ENCODE assay signal across 30 cellular contexts in the genomic region with DNA sequence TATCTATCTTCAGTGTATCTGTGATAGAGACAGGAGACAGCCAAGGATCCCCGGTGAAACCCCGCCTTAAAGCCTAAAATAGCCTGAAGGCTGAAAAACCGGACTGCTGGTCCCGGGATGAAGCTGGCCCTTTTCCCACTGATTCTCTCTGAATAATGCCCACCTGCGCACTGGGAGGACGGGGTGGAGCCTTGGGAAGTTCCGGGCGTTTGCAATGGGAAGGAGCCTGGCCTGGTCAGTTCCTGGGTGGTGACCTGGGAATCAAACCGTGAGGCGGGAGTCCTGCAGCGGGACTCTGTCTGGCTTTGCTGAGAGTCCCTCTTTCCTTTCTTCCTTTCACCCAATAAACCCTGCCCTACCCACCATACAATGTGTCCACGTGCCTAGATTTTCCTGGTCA.
A peak's percentile ranks its signal among the peaks of the same experiment; 100 is the strongest.
DNase-seq lines count a peak whose midpoint lies in the region; ATAC-seq, FAIRE-seq and TF ChIP-seq lines count a peak whose summit lies in the region.
"Had no signal": no experiment of that assay in that cellular context is flagged by ENCODE, and none has a peak within 500 bp of the region (broad histone marks: within the 10 kb centered on the region; RNA-seq: fewer than 3 reads in every experiment).

No MANE protein-coding gene starts in this region.

- TF ChIP-seq POLR2A in H1 (IDR thresholded peaks at IDR 0.05; ENCODE audit: control extremely low read depth in 1 of 2, low read depth in 2 of 2, low read length in 2 of 2): no peak

- H3K79me2 ChIP-seq in H9 (ENCODE audit: insufficient read depth, low read length) (no peaks in the 10 kb centered on the region), H1 (ENCODE audit: control insufficient read depth in 1 of 2, insufficient read depth in 2 of 2, low read length in 2 of 2) (no peaks in the 10 kb centered on the region)

- no peak overlapping the region for H2AK5ac ChIP-seq in H9 (ENCODE audit: insufficient read length, low read length)
- no peak overlapping the region for H2AK5ac ChIP-seq in H1 (ENCODE audit: low read depth, low read length)
- no peak overlapping the region for H2AK5ac ChIP-seq in neuronal stem cell (ENCODE audit: low read depth, low read length)

- H2BK12ac ChIP-seq in H9 (ENCODE audit: insufficient read length, low read depth, low read length) (no peak overlapping the region), H1 (ENCODE audit: low read depth, low read length) (no peak overlapping the region), neuronal stem cell (ENCODE audit: low read length) (no peak overlapping the region)

- H3K9me3 Mint-ChIP-seq in H9: peaks cover 11 to 14% of the 10 kb centered on the region in 2 experiments; a peak in 3 of 5 replicates
- no peaks in the 10 kb centered on the region for H3K9me3 Mint-ChIP-seq in activated CD8-positive, alpha-beta T cell treated with anti-CD3 and anti-CD28 coated beads, Interleukin-2, amount 10 ng/mL, durations not matched to agents 7 days and 5 days (ENCODE audit: insufficient read depth)
- peaks cover 0 to 7% (median 0%) of the 10 kb centered on the region in 11 donors for H3K9me3 Mint-ChIP-seq in naive thymus-derived CD4-positive, alpha-beta T cell
- H3K9me3 Mint-ChIP-seq: CD4-positive, alpha-beta T cell had no signal

- ATAC-seq in activated CD8-positive, alpha-beta T cell treated with anti-CD3 and anti-CD28 coated beads, Interleukin-2, amount 10 ng/mL, durations not matched to agents 7 days and 5 days: no peak
- no peak for ATAC-seq in HG02759 (IDR thresholded peaks at IDR 0.05; ENCODE audit: unreplicated experiment)
- no peak for ATAC-seq in naive thymus-derived CD4-positive, alpha-beta T cell
- ATAC-seq: A549, GM12878 had no signal

- no peak overlapping the region for H2BK15ac ChIP-seq in H9 (ENCODE audit: low read depth, low read length)
- H2BK15ac ChIP-seq in H1 (ENCODE audit: low read length): no peak overlapping the region
- no peak overlapping the region for H2BK15ac ChIP-seq in neuronal stem cell (ENCODE audit: low read length)

- DNase-seq in H9 (peak; percentile 70), H1 (ENCODE audit: low read depth in 1 of 2, low spot score in 2 of 2) (peak; percentile 9 to 64), neuronal stem cell (ENCODE audit: low spot score) (peak; percentile 1), tibial artery (no peak)
- no peak for DNase-seq in activated CD8-positive, alpha-beta T cell treated with anti-CD3 and anti-CD28 coated beads, Interleukin-2, amount 10 ng/mL, durations not matched to agents 7 days and 5 days
- no peak for DNase-seq in naive thymus-derived CD4-positive, alpha-beta T cell
- DNase-seq: AML-193; CD4-positive, alpha-beta T cell; GDM1; HCEC 1CT; KBM-7; MV-4-11; NCI-H1105; NCI-H1694; NCI-H2029 treated with DMSO at 0.1 percent for 48 hours; NCI-H446 treated with DMSO at 0.1 percent for 48 hours; NCI-H526; NCI-H82; NK-92 treated with Interleukin-12 subunit alpha and Interleukin-12 subunit beta, amount 100 ng/mL, for 24 hours; PC-9; Right ventricle myocardium superior had no signal

- H4K91ac ChIP-seq in H9 (ENCODE audit: insufficient read length, low read depth, low read length) (no peak overlapping the region), H1 (replicated peaks; ENCODE audit: insufficient read length, low read length) (no peak overlapping the region), neuronal stem cell (ENCODE audit: low read depth, low read length, poor library complexity) (no peak overlapping the region)

- H3T11ph ChIP-seq in H9 (ENCODE audit: low read length): no peak overlapping the region

- CTCF ChIA-PET in H1 (lab: Charles Lee; ENCODE audit: partially characterized antibody): interaction anchor here (1.4 kb wide), 1 partner anchor 24 kb away, joined by 3 read pairs; no protein-coding TSS in a partner anchor
- CTCF ChIA-PET in activated CD8-positive, alpha-beta T cell treated with anti-CD3 and anti-CD28 coated beads, Interleukin-2, amount 10 ng/mL, durations not matched to agents 7 days and 5 days (lab: Charles Lee): no interaction called here
- CTCF ChIA-PET in naive thymus-derived CD4-positive, alpha-beta T cell (lab: Charles Lee): no interaction called here

- no peak overlapping the region for H3K4me2 ChIP-seq in H9 (ENCODE audit: insufficient read depth, insufficient read length, low read length)
- H3K4me2 ChIP-seq in H1 (ENCODE audit: insufficient read depth in 1 of 2, low read depth in 2 of 2, low read length in 2 of 2): peak overlapping the region; percentile 5 to 49
- no peak overlapping the region for H3K4me2 ChIP-seq in neuronal stem cell (ENCODE audit: insufficient read depth, low read length, poor library complexity, severe bottlenecking)
- H3K4me2 ChIP-seq: A549; BLaER1 treated with 17β-estradiol and CSF1 and Interleukin-3, amounts not matched to agents 10 nM and 100 nM; PC-9 had no signal

- no peak overlapping the region for H4K5ac ChIP-seq in H9 (ENCODE audit: insufficient read length, low read depth, low read length)
- no peak overlapping the region for H4K5ac ChIP-seq in H1 (ENCODE audit: insufficient read length, low read depth, low read length)

- H3K27me3 ChIP-seq in H9 (ENCODE audit: insufficient read depth, low read length): no peaks in the 10 kb centered on the region
- H3K27me3 ChIP-seq in H1 (replicated peaks in 1 of 4; ENCODE audit: control insufficient read depth in 3 of 4, extremely low read depth in 1 of 4, insufficient read depth in 3 of 4, low read length in 3 of 4): no peaks in the 10 kb centered on the region
- H3K27me3 ChIP-seq in iPS-15b (ENCODE audit: control insufficient read depth, insufficient read depth, low read length): no peaks in the 10 kb centered on the region
- H3K27me3 ChIP-seq in neuronal stem cell (ENCODE audit: control insufficient read depth in 3 of 3, insufficient read depth in 3 of 3, low read depth in 1 of 3, low read length in 3 of 3): no peaks in the 10 kb centered on the region
- no peaks in the 10 kb centered on the region for H3K27me3 ChIP-seq in tibial artery
- H3K27me3 ChIP-seq in naive thymus-derived CD4-positive, alpha-beta T cell (ENCODE audit: control insufficient read depth in 2 of 2, insufficient read depth in 2 of 2, low read length in 2 of 2): no peaks in the 10 kb centered on the region
- H3K27me3 ChIP-seq: BLaER1 treated with 17β-estradiol and CSF1 and Interleukin-3, amounts not matched to agents 10 nM and 100 nM; SJSA1 had no signal

- no CpG with 5 or more reads among the region's 12 CpGs for WGBS in H9 (ENCODE audit: extremely low coverage, insufficient read length, low lambda C conversion rate)
- 26% methylated on average over 12 of the region's 12 CpGs; no CpG with 5 or more reads in 1 of the 2 experiments for WGBS in H1 (ENCODE audit: extremely low coverage in 1 of 2, insufficient coverage in 1 of 2, insufficient read length in 1 of 2, insufficient replicate concordance in 2 of 2, low coverage in 1 of 2, low lambda C conversion rate in 2 of 2, missing lambda C conversion rate in 1 of 2), 2 experiments
- no CpG with 5 or more reads among the region's 12 CpGs for WGBS in neuronal stem cell (ENCODE audit: extremely low coverage in 2 of 2, insufficient read length in 2 of 2, insufficient replicate concordance in 1 of 2), 2 donors

- H3K4ac ChIP-seq in H9 (ENCODE audit: low read depth, low read length) (no peak overlapping the region), H1 (replicated peaks; ENCODE audit: insufficient read length, low read depth, low read length) (no peak overlapping the region), neuronal stem cell (ENCODE audit: low read length) (no peak overlapping the region)

- H3K4me1 Mint-ChIP-seq in H9: peaks cover 34 to 38% of the 10 kb centered on the region in 2 experiments
- H3K4me1 Mint-ChIP-seq in activated CD8-positive, alpha-beta T cell treated with anti-CD3 and anti-CD28 coated beads, Interleukin-2, amount 10 ng/mL, durations not matched to agents 7 days and 5 days (ENCODE audit: low read depth): no peaks in the 10 kb centered on the region
- no peaks in the 10 kb centered on the region for H3K4me1 Mint-ChIP-seq in naive thymus-derived CD4-positive, alpha-beta T cell

- H3K9ac ChIP-seq in H9 (ENCODE audit: extremely low read depth, insufficient read length, low read length) (no peak overlapping the region), H1 (replicated peaks in 1 of 4; ENCODE audit: extremely low read depth in 1 of 4, low read depth in 3 of 4, low read length in 3 of 4) (no peak overlapping the region), iPS-15b (ENCODE audit: low read depth, low read length) (no peak overlapping the region), neuronal stem cell (ENCODE audit: low read depth, low read length, poor library complexity) (no peak overlapping the region)
- H3K9ac ChIP-seq: BLaER1 treated with 17β-estradiol and CSF1 and Interleukin-3, amounts not matched to agents 10 nM and 100 nM had no signal

- no peak overlapping the region for H3K23ac ChIP-seq in H9 (ENCODE audit: insufficient read length, low read depth, low read length)
- no peak overlapping the region for H3K23ac ChIP-seq in H1 (ENCODE audit: insufficient read length)
- no peak overlapping the region for H3K23ac ChIP-seq in neuronal stem cell (ENCODE audit: low read depth, low read length, poor library complexity)

- TF ChIP-seq CTCF in H9 (conservative IDR thresholded peaks at IDR 0.05): no peak
- TF ChIP-seq CTCF in H1 (IDR thresholded peaks at IDR 0.05; ENCODE audit: control extremely low read depth in 1 of 3, insufficient read depth in 1 of 3, low read depth in 1 of 3, low read length in 3 of 3): no peak
- TF ChIP-seq CTCF in tibial artery (IDR thresholded peaks at IDR 0.05): no peak

- H3K27ac ChIP-seq in H9 (ENCODE audit: insufficient read length, low read depth, low read length): no peak overlapping the region
- no peak overlapping the region for H3K27ac ChIP-seq in H1 (ENCODE audit: low read depth, low read length)
- no peak overlapping the region for H3K27ac ChIP-seq in neuronal stem cell (replicated peaks; ENCODE audit: low read length)
- H3K27ac ChIP-seq in tibial artery: no peak overlapping the region
- H3K27ac ChIP-seq in naive thymus-derived CD4-positive, alpha-beta T cell (ENCODE audit: low read depth, low read length): no peak overlapping the region
- H3K27ac ChIP-seq: A549; BLaER1 treated with 17β-estradiol and CSF1 and Interleukin-3, amounts not matched to agents 10 nM and 100 nM; PC-9; SJSA1 had no signal

- H3K23me2 ChIP-seq in H9 (ENCODE audit: insufficient read length, low read depth, low read length, poor library complexity, severe bottlenecking): no peaks in the 10 kb centered on the region
- H3K23me2 ChIP-seq in H1 (ENCODE audit: low read depth, low read length): no peaks in the 10 kb centered on the region

- H3K4me3 Mint-ChIP-seq in H9: 0 out of 5 replicates have a peak overlapping the region, but pooled peaks of 1 of the 2 experiments have one; percentile 6
- no peak overlapping the region for H3K4me3 Mint-ChIP-seq in activated CD8-positive, alpha-beta T cell treated with anti-CD3 and anti-CD28 coated beads, Interleukin-2, amount 10 ng/mL, durations not matched to agents 7 days and 5 days
- H3K4me3 Mint-ChIP-seq in naive thymus-derived CD4-positive, alpha-beta T cell: no peak overlapping the region
- H3K4me3 Mint-ChIP-seq: CD4-positive, alpha-beta T cell had no signal

- no peaks in the 10 kb centered on the region; the same call in 1 of the 2 replicates for H3K4me1 ChIP-seq in H9 (ENCODE audit: insufficient read depth, low read length)
- peaks cover 0 to 6% (median under 1%) of the 10 kb centered on the region in 4 experiments; a peak in 2 of 7 replicates for H3K4me1 ChIP-seq in H1 (replicated peaks in 1 of 4; ENCODE audit: control insufficient read depth in 3 of 4, insufficient read depth in 4 of 4, low read length in 3 of 4)
- peaks cover 13% of the 10 kb centered on the region for H3K4me1 ChIP-seq in iPS-15b (ENCODE audit: control insufficient read depth, insufficient read depth, low read length)
- no peaks in the 10 kb centered on the region for H3K4me1 ChIP-seq in neuronal stem cell (ENCODE audit: control insufficient read depth in 2 of 2, insufficient read depth in 1 of 2, low read depth in 1 of 2, low read length in 2 of 2)
- no peaks in the 10 kb centered on the region for H3K4me1 ChIP-seq in tibial artery
- no peaks in the 10 kb centered on the region for H3K4me1 ChIP-seq in naive thymus-derived CD4-positive, alpha-beta T cell (ENCODE audit: control insufficient read depth in 2 of 2, insufficient read depth in 2 of 2, low read length in 2 of 2)
- H3K4me1 ChIP-seq: A549; BLaER1 treated with 17β-estradiol and CSF1 and Interleukin-3, amounts not matched to agents 10 nM and 100 nM; SJSA1 had no signal

- H2AFZ ChIP-seq in H9 (ENCODE audit: low read length) (no peak overlapping the region), H1 (ENCODE audit: low read length) (no peak overlapping the region), neuronal stem cell (ENCODE audit: low read length) (no peak overlapping the region)
- H2AFZ ChIP-seq: PC-9 had no signal

- H3K4me3 ChIP-seq in H1 (ENCODE audit: extremely low read depth in 1 of 4, insufficient read depth in 2 of 4, low read depth in 3 of 4, low read length in 4 of 4) (peak overlapping the region in 1 of 4 experiments; percentile 2; a peak in 1 of 8 replicates), iPS-15b (ENCODE audit: low read depth, low read length) (peak overlapping the region; percentile 12), neuronal stem cell (ENCODE audit: low read length in 2 of 2) (no peak overlapping the region), tibial artery (no peak overlapping the region)
- no peak overlapping the region for H3K4me3 ChIP-seq in naive thymus-derived CD4-positive, alpha-beta T cell (ENCODE audit: low read length)
- H3K4me3 ChIP-seq: A549; BLaER1 treated with 17β-estradiol and CSF1 and Interleukin-3, amounts not matched to agents 10 nM and 100 nM; GM12878; PC-9; SJSA1 had no signal

- H3K79me1 ChIP-seq in H9 (ENCODE audit: insufficient read depth, low read depth, low read length, poor library complexity, severe bottlenecking) (no peaks in the 10 kb centered on the region), H1 (ENCODE audit: low read depth, low read length) (no peaks in the 10 kb centered on the region), neuronal stem cell (ENCODE audit: low read depth, low read length) (no peaks in the 10 kb centered on the region)

- H3K14ac ChIP-seq in H9 (ENCODE audit: insufficient read depth, low read length): no peak overlapping the region
- H3K14ac ChIP-seq in H1 (ENCODE audit: insufficient read length): no peak overlapping the region
- no peak overlapping the region for H3K14ac ChIP-seq in neuronal stem cell (ENCODE audit: low read length)

- no peak overlapping the region for H4K8ac ChIP-seq in H9 (replicated peaks; ENCODE audit: insufficient read length, low read depth, low read length)
- no peak overlapping the region for H4K8ac ChIP-seq in H1 (ENCODE audit: extremely low read depth, insufficient read depth, low read length)
- H4K8ac ChIP-seq in neuronal stem cell (ENCODE audit: low read depth, low read length): no peak overlapping the region

- intact Hi-C loops in tibial artery (cut with DNase I; ENCODE audit: low total_unique reads): no loop called here
- intact Hi-C loops in naive thymus-derived CD4-positive, alpha-beta T cell (cut with micrococcal nuclease): no loop called here

- POLR2A ChIA-PET in H1 (lab: Charles Lee; ENCODE audit: partially characterized antibody): no interaction called here
- POLR2A ChIA-PET in activated CD8-positive, alpha-beta T cell treated with anti-CD3 and anti-CD28 coated beads, Interleukin-2, amount 10 ng/mL, durations not matched to agents 7 days and 5 days (lab: Charles Lee): no interaction called here
- POLR2A ChIA-PET in naive thymus-derived CD4-positive, alpha-beta T cell (lab: Charles Lee): no interaction called here

- FAIRE-seq in H1 (lab: Jason Lieb, UNC): no peak
- FAIRE-seq: A549, D721Med, GM12878, GM19239, HTR-8/SVneo had no signal

- no peaks in the 10 kb centered on the region; the same call in 1 of the 2 replicates for H3K27me3 Mint-ChIP-seq in H9 (ENCODE audit: low read depth)
- no peaks in the 10 kb centered on the region for H3K27me3 Mint-ChIP-seq in activated CD8-positive, alpha-beta T cell treated with anti-CD3 and anti-CD28 coated beads, Interleukin-2, amount 10 ng/mL, durations not matched to agents 7 days and 5 days (ENCODE audit: low read depth)
- H3K27me3 Mint-ChIP-seq in naive thymus-derived CD4-positive, alpha-beta T cell: no peaks in the 10 kb centered on the region
- H3K27me3 Mint-ChIP-seq: CD4-positive, alpha-beta T cell had no signal

- H3K9me3 ChIP-seq in H9 (ENCODE audit: control insufficient read depth, low read depth, low read length) (no peaks in the 10 kb centered on the region), H1 (ENCODE audit: insufficient read depth in 2 of 2, low read depth in 1 of 2, low read length in 1 of 2) (peaks cover 0 to 7% of the 10 kb centered on the region in 2 experiments; a peak in 2 of 4 replicates), iPS-15b (ENCODE audit: control insufficient read depth, insufficient read depth, low read length) (no peaks in the 10 kb centered on the region), neuronal stem cell (replicated peaks in 1 of 2; ENCODE audit: control insufficient read depth in 2 of 2, insufficient read depth in 1 of 2, low read depth in 1 of 2, low read length in 2 of 2) (no peaks in the 10 kb centered on the region), tibial artery (no peaks in the 10 kb centered on the region)
- no peaks in the 10 kb centered on the region for H3K9me3 ChIP-seq in naive thymus-derived CD4-positive, alpha-beta T cell (ENCODE audit: control insufficient read depth in 2 of 3, low read length in 3 of 3)
- H3K9me3 ChIP-seq: A549, SJSA1 had no signal

- H2BK120ac ChIP-seq in H9 (ENCODE audit: low read depth, low read length, poor library complexity, severe bottlenecking): no peak overlapping the region
- H2BK120ac ChIP-seq in H1 (replicated peaks; ENCODE audit: low read depth, low read length): no peak overlapping the region
- no peak overlapping the region for H2BK120ac ChIP-seq in neuronal stem cell (ENCODE audit: low read depth, low read length)

- TF ChIP-seq RAD21 in H1 (IDR thresholded peaks at IDR 0.05 in 1 of 2, conservative IDR thresholded peaks at IDR 0.05 in 1 of 2; ENCODE audit: low read depth in 2 of 2, low read length in 2 of 2): no peak

- H3K36me3 ChIP-seq in H1 (ENCODE audit: control insufficient read depth in 2 of 4, insufficient read depth in 4 of 4, low read length in 3 of 4): no peaks in the 10 kb centered on the region
- H3K36me3 ChIP-seq in iPS-15b (ENCODE audit: control insufficient read depth, insufficient read depth, low read length): no peaks in the 10 kb centered on the region
- H3K36me3 ChIP-seq in neuronal stem cell (replicated peaks in 1 of 2; ENCODE audit: control insufficient read depth in 2 of 2, insufficient read depth in 2 of 2, low read length in 2 of 2): no peaks in the 10 kb centered on the region
- H3K36me3 ChIP-seq in tibial artery: no peaks in the 10 kb centered on the region
- no peaks in the 10 kb centered on the region for H3K36me3 ChIP-seq in naive thymus-derived CD4-positive, alpha-beta T cell (ENCODE audit: control insufficient read depth in 2 of 3, insufficient read depth in 3 of 3, low read length in 3 of 3)
- H3K36me3 ChIP-seq: BLaER1 treated with 17β-estradiol and CSF1 and Interleukin-3, amounts not matched to agents 10 nM and 100 nM; SJSA1 had no signal

- H2BK5ac ChIP-seq in H9 (ENCODE audit: insufficient read length, low read length): no peak overlapping the region
- H2BK5ac ChIP-seq in H1 (ENCODE audit: low read depth, low read length): no peak overlapping the region
- no peak overlapping the region for H2BK5ac ChIP-seq in neuronal stem cell (ENCODE audit: low read length)

- no peak for TF ChIP-seq EP300 in H1 (IDR thresholded peaks at IDR 0.05; ENCODE audit: borderline replicate concordance in 1 of 2, low read depth in 2 of 2, low read length in 2 of 2)

- H4K20me1 ChIP-seq in H9 (ENCODE audit: control insufficient read depth, insufficient read depth, insufficient read length) (no peaks in the 10 kb centered on the region), H1 (replicated peaks in 1 of 2; ENCODE audit: control insufficient read depth in 1 of 2, insufficient read depth in 2 of 2, low read length in 2 of 2) (no peaks in the 10 kb centered on the region)
- H4K20me1 ChIP-seq: BLaER1 treated with 17β-estradiol and CSF1 and Interleukin-3, amounts not matched to agents 10 nM and 100 nM had no signal

- H3K36me3 Mint-ChIP-seq in H9 (ENCODE audit: insufficient read depth in 1 of 3, low read depth in 3 of 3): peaks cover 8 to 25% (median 12%) of the 10 kb centered on the region in 3 experiments; a peak in 6 of 7 replicates
- no peaks in the 10 kb centered on the region for H3K36me3 Mint-ChIP-seq in activated CD8-positive, alpha-beta T cell treated with anti-CD3 and anti-CD28 coated beads, Interleukin-2, amount 10 ng/mL, durations not matched to agents 7 days and 5 days (ENCODE audit: low read depth)
- no peaks in the 10 kb centered on the region for H3K36me3 Mint-ChIP-seq in naive thymus-derived CD4-positive, alpha-beta T cell

- H3K18ac ChIP-seq in H9 (ENCODE audit: insufficient read length, low read depth, low read length): no peak overlapping the region
- H3K18ac ChIP-seq in H1 (ENCODE audit: extremely low read depth, low read length): no peak overlapping the region
- no peak overlapping the region for H3K18ac ChIP-seq in neuronal stem cell (ENCODE audit: low read length)

- peak overlapping the region in 1 of 3 experiments; percentile 11; a peak in 1 of 7 replicates for H3K27ac Mint-ChIP-seq in H9
- no peak overlapping the region for H3K27ac Mint-ChIP-seq in activated CD8-positive, alpha-beta T cell treated with anti-CD3 and anti-CD28 coated beads, Interleukin-2, amount 10 ng/mL, durations not matched to agents 7 days and 5 days
- no peak overlapping the region for H3K27ac Mint-ChIP-seq in naive thymus-derived CD4-positive, alpha-beta T cell
- H3K27ac Mint-ChIP-seq: CD4-positive, alpha-beta T cell had no signal

- H3K56ac ChIP-seq in H9 (ENCODE audit: insufficient read length, low read depth, low read length) (no peak overlapping the region), H1 (replicated peaks; ENCODE audit: insufficient read length, low read depth, low read length) (no peak overlapping the region)

- H2BK20ac ChIP-seq in H9 (ENCODE audit: low read depth, low read length, poor library complexity, severe bottlenecking): no peak overlapping the region
- no peak overlapping the region for H2BK20ac ChIP-seq in H1 (ENCODE audit: low read length)

Comparison
In these comparisons a context has a peak if more than half of its experiments do, and no peak if none do; other contexts are left out.
1. DNase-seq: peak in H9 (single experiment), H1 (2 of 2) and neuronal stem cell (single experiment); none in activated CD8-positive, alpha-beta T cell treated with anti-CD3 and anti-CD28 coated beads, Interleukin-2, amount 10 ng/mL, durations not matched to agents 7 days and 5 days (single experiment), tibial artery (0 of 2) and naive thymus-derived CD4-positive, alpha-beta T cell (0 of 9).
2. H3K4me2 ChIP-seq: peak in H1 (2 of 2); none in H9 (single experiment) and neuronal stem cell (single experiment).